Comparison of ENCODE assay signal across 30 cellular contexts in the genomic region with DNA sequence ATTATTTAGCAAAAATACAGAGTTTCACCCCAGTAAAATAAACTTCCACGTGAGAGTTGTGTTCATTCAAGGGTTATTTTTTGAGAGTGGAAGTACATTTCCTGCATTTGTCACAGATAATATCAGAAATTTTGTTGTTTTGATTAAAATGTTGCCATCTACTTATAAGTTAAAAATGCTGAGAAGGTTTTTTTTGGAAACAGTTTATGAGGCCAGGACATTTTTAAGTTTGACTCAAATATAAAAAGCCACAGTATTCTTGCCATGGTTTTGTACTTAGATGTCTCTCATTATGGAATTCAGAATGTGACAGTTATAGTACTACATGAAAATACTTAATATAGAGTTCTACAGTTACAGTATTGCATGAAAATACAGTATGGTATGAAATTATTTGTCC.
"Had no signal": no experiment of that assay in that cellular context is flagged by ENCODE, and none has a peak within 500 bp of the region (broad histone marks: within the 10 kb centered on the region; RNA-seq: fewer than 3 reads in every experiment).

No MANE protein-coding gene starts in this region.

- H3K27ac ChIP-seq: adrenal gland, body of pancreas, PC-9, RWPE1 had no signal

- H3K4me3 Mint-ChIP-seq: activated CD4-positive, alpha-beta T cell treated with anti-CD3 and anti-CD28 coated beads, Interleukin-2, amount 10 ng/mL, durations not matched to agents 24 days and 14 days; activated CD8-positive, alpha-beta T cell treated with anti-CD3 and anti-CD28 coated beads for 36 hours; activated T-cell treated with anti-CD3 and anti-CD28 coated beads, Interleukin-2, amount 50 U/mL, for 72 hours; activated T-helper 17 cell treated with anti-CD3 and anti-CD28 coated beads, Interleukin-2, amount 50 U/mL, for 72 hours; central memory CD8-positive, alpha-beta T cell; T-helper 1 cell treated with Interleukin-12 subunit alpha and Interleukin-12 subunit beta and Interleukin-4 antibody, amounts not matched to agents 30 μg/mL and 1 μg/mL, for 36 hours; T-helper 2 cell treated with Interferon-gamma antibody and Interleukin-4, amounts not matched to agents 5 μg/mL and 100 μg/mL, for 36 hours had no signal

- DNase-seq: activated CD4-positive, alpha-beta T cell treated with anti-CD3 and anti-CD28 coated beads, Interleukin-2, amount 10 ng/mL, durations not matched to agents 24 days and 14 days; activated CD4-positive, alpha-beta T cell treated with anti-CD3 and anti-CD28 coated beads, Interleukin-2, amount 50 U/mL, for 4 hours; activated CD8-positive, alpha-beta T cell treated with anti-CD3 and anti-CD28 coated beads for 36 hours; activated effector memory CD4-positive, alpha-beta T cell treated with anti-CD3 and anti-CD28 coated beads, Interleukin-2, amount 50 U/mL, for 16 hours; activated naive CD4-positive, alpha-beta T cell; activated naive CD4-positive, alpha-beta T cell treated with anti-CD3 and anti-CD28 coated beads, Interleukin-2, amount 50 U/mL, for 16 hours; activated T-cell treated with anti-CD3 and anti-CD28 coated beads, Interleukin-2, amount 50 U/mL, for 1 hour; activated T-cell treated with anti-CD3 and anti-CD28 coated beads, Interleukin-2, amount 50 U/mL, for 72 hours; adrenal gland; body of pancreas; NCI-H1092; NCI-H1436 treated with DMSO at 0.1 percent for 48 hours; NCI-H187; NCI-H2029 treated with DMSO at 0.1 percent for 48 hours; NCI-H2107; NCI-H2171; NCI-H510A; NCI-H526; NCI-H748 treated with DMSO at 0.1 percent for 48 hours; PC-9; Right ventricle myocardium superior had no signal

- H3K9me3 ChIP-seq: adrenal gland, body of pancreas had no signal

- FAIRE-seq: astrocyte, bronchial epithelial cell, RCC 7860, TTC549 had no signal

- H3K27me3 Mint-ChIP-seq: activated CD4-positive, alpha-beta T cell treated with anti-CD3 and anti-CD28 coated beads, Interleukin-2, amount 10 ng/mL, durations not matched to agents 24 days and 14 days; activated CD8-positive, alpha-beta T cell treated with anti-CD3 and anti-CD28 coated beads for 36 hours; activated T-helper 17 cell treated with anti-CD3 and anti-CD28 coated beads, Interleukin-2, amount 50 U/mL, for 72 hours; central memory CD8-positive, alpha-beta T cell had no signal

- H3K4me2 ChIP-seq: PC-9 had no signal

- H2AFZ ChIP-seq: PC-9 had no signal

- H3K4me3 ChIP-seq: adrenal gland, body of pancreas, PC-9 had no signal

- H3K9me3 Mint-ChIP-seq: activated CD4-positive, alpha-beta T cell treated with anti-CD3 and anti-CD28 coated beads, Interleukin-2, amount 10 ng/mL, durations not matched to agents 24 days and 14 days; activated CD8-positive, alpha-beta T cell treated with anti-CD3 and anti-CD28 coated beads for 36 hours; activated T-cell treated with anti-CD3 and anti-CD28 coated beads, Interleukin-2, amount 50 U/mL, for 72 hours; central memory CD8-positive, alpha-beta T cell; T-helper 1 cell treated with Interleukin-12 subunit alpha and Interleukin-12 subunit beta and Interleukin-4 antibody, amounts not matched to agents 30 μg/mL and 1 μg/mL, for 36 hours; T-helper 2 cell treated with Interferon-gamma antibody and Interleukin-4, amounts not matched to agents 5 μg/mL and 100 μg/mL, for 36 hours had no signal

- H3K27me3 ChIP-seq: adrenal gland, body of pancreas had no signal

- H3K4me1 ChIP-seq: adrenal gland, body of pancreas had no signal

- H3K27ac Mint-ChIP-seq: activated CD4-positive, alpha-beta T cell treated with anti-CD3 and anti-CD28 coated beads, Interleukin-2, amount 10 ng/mL, durations not matched to agents 24 days and 14 days; activated CD8-positive, alpha-beta T cell treated with anti-CD3 and anti-CD28 coated beads for 36 hours; activated T-cell treated with anti-CD3 and anti-CD28 coated beads, Interleukin-2, amount 50 U/mL, for 72 hours; activated T-helper 17 cell treated with anti-CD3 and anti-CD28 coated beads, Interleukin-2, amount 50 U/mL, for 72 hours; T-helper 1 cell treated with Interleukin-12 subunit alpha and Interleukin-12 subunit beta and Interleukin-4 antibody, amounts not matched to agents 30 μg/mL and 1 μg/mL, for 36 hours; T-helper 2 cell treated with Interferon-gamma antibody and Interleukin-4, amounts not matched to agents 5 μg/mL and 100 μg/mL, for 36 hours had no signal

- ATAC-seq: activated CD8-positive, alpha-beta T cell treated with anti-CD3 and anti-CD28 coated beads for 36 hours; activated T-cell treated with anti-CD3 and anti-CD28 coated beads, Interleukin-2, amount 50 U/mL, for 72 hours; activated T-helper 17 cell treated with anti-CD3 and anti-CD28 coated beads, Interleukin-2, amount 50 U/mL, for 72 hours; body of pancreas had no signal

- H3K4me1 Mint-ChIP-seq: activated CD4-positive, alpha-beta T cell treated with anti-CD3 and anti-CD28 coated beads, Interleukin-2, amount 10 ng/mL, durations not matched to agents 24 days and 14 days; central memory CD8-positive, alpha-beta T cell had no signal
